Comparison of ENCODE assay signal across 9 cellular contexts in genomic region chr12:94427520-94428381, GRCh38. TPM values are rescaled to one million over a fixed set of nuclear protein-coding genes. Genes with fewer than 3 reads are reported as not detected.
DNase-seq lines count a peak whose midpoint lies in the region; ATAC-seq and TF ChIP-seq lines count a peak whose summit lies in the region.
"Had no signal": no experiment of that assay in that cellular context is flagged by ENCODE, and none has a peak within 500 bp of the region (broad histone marks: within the 10 kb centered on the region; RNA-seq: fewer than 3 reads in every experiment).

No MANE protein-coding gene starts in this region.

- H3K36me3 ChIP-seq in osteoblast (ENCODE audit: insufficient read depth, low read length) = no peaks in the 10 kb centered on the region

- peaks cover 6% of the 10 kb centered on the region for H4K20me1 ChIP-seq in osteoblast (ENCODE audit: insufficient read depth, low read length)

- H3K4me2 ChIP-seq in osteoblast (ENCODE audit: insufficient read depth, low read length) = peak overlapping the region; percentile 71

- no peaks in the 10 kb centered on the region for H3K27me3 ChIP-seq in osteoblast (ENCODE audit: insufficient read depth, low read length)

- TF ChIP-seq CTCF in osteoblast (IDR thresholded peaks at IDR 0.05; ENCODE audit: extremely low read depth, low read depth, low read length) (no peak), RWPE1 (conservative IDR thresholded peaks at IDR 0.05; ENCODE audit: low read depth) (no peak)

- H3K4me3 ChIP-seq in osteoblast (ENCODE audit: insufficient read depth, low read length) = no peak overlapping the region

- peaks cover 17% of the 10 kb centered on the region for H3K79me2 ChIP-seq in osteoblast (ENCODE audit: insufficient read depth, low read length)

- POLR2A ChIA-PET in RWPE1 (lab: Yijun Ruan, JAX; ENCODE audit: low non-redundant PET) = no interaction called here

- peak; percentile 94 for DNase-seq in DMS79 treated with DMSO at 0.1 percent for 48 hours (lab: John Stamatoyannopoulos, UW)
- DNase-seq in NCI-H1092 (lab: John Stamatoyannopoulos, UW) = peak; percentile 76
- peak; percentile 78 for DNase-seq in dermis blood vessel endothelial cell
- no peak for DNase-seq in osteoblast (ENCODE audit: insufficient read length, low spot score, missing footprints)
- DNase-seq in RWPE1 (ENCODE audit: low spot score) = no peak
- no peak for DNase-seq in SK-N-DZ (ENCODE audit: low spot score)
- DNase-seq: stimulated activated CD4-positive, alpha-beta T cell treated with anti-CD3 and anti-CD28 coated beads, Interleukin-12 subunit alpha, Interleukin-12 subunit beta, amount 100 ng/mL, for 4 hours had no signal

- no peak overlapping the region for H2AFZ ChIP-seq in osteoblast (ENCODE audit: low read length)

- CTCF ChIA-PET in RWPE1 (lab: Yijun Ruan, JAX) = interaction anchor here (0.7 kb wide), 2 partner anchors 15 to 508 kb away, joined by 3 to 4 read pairs; no protein-coding TSS in a partner anchor

- H3K9me3 ChIP-seq in osteoblast (ENCODE audit: low read depth, low read length) = peaks cover 5% of the 10 kb centered on the region

- H3K4me1 ChIP-seq in osteoblast (ENCODE audit: insufficient read depth, low read length) = peaks cover 8% of the 10 kb centered on the region

- peak overlapping the region; percentile 46 for H3K27ac ChIP-seq in osteoblast (ENCODE audit: low read depth, low read length)
- H3K27ac ChIP-seq in RWPE1 = no peak overlapping the region

- ATAC-seq in HG03108 (IDR thresholded peaks at IDR 0.05; ENCODE audit: unreplicated experiment) (no peak), HG02678 (IDR thresholded peaks at IDR 0.05; ENCODE audit: unreplicated experiment) (no peak)

RNA-seq across cellular contexts. Expression of gene CEP83, which starts 31.9 kb away (rescaled TPM):
- total RNA-seq in dermis blood vessel endothelial cell (8.2 and 9.3 TPM in 2 replicates), osteoblast (9.8 and 14.1 TPM in 2 replicates)
- 10.7 and 19.1 TPM in 2 replicates for polyA plus RNA-seq in SK-N-DZ (2014; cell fraction: cytosol; rRNA removed)
- 42.3 and 45.8 TPM in 2 replicates for polyA plus RNA-seq in SK-N-DZ (2014; cell fraction: nucleus; rRNA removed)

Comparison
In these comparisons a context has a peak if more than half of its experiments do, and no peak if none do; other contexts are left out.
1. DNase-seq: peak in DMS79 treated with DMSO at 0.1 percent for 48 hours (single experiment), NCI-H1092 (single experiment) and dermis blood vessel endothelial cell (single experiment); none in osteoblast (single experiment), RWPE1 (single experiment) and SK-N-DZ (single experiment).